In the genomic region with DNA sequence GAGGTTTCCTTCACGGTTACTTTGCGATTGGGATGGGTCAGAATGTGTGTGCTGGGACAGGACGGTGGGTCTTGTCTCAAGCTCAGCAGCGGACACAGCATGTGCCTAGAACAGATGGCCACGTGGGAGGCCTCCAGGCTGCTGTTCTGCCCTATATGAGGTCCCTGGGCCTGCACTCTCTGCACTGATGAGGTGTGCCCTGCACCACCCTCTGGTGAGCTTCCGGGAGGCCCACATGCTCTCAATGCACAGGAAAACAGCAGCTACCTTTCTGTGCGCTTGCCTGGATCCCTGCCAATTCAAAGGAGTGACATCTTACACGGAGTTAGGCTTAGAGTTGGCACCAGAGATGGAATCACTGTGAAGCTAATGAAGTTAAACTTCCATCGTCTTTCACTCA, we compare ENCODE assay signal across 16 cellular contexts. TPM values are rescaled to one million over a fixed set of nuclear protein-coding genes. Genes with fewer than 3 reads are reported as not detected.
DNase-seq lines count a peak whose midpoint lies in the region; ATAC-seq, FAIRE-seq and TF ChIP-seq lines count a peak whose summit lies in the region.
"Had no signal": no experiment of that assay in that cellular context is flagged by ENCODE, and none has a peak within 500 bp of the region (broad histone marks: within the 10 kb centered on the region; RNA-seq: fewer than 3 reads in every experiment).

No MANE protein-coding gene starts in this region.

- H3K36me3 ChIP-seq in bronchial epithelial cell (ENCODE audit: control insufficient read depth, insufficient read depth, low read length): no peaks in the 10 kb centered on the region
- peaks cover 0 to 12% of the 10 kb centered on the region in 2 donors for H3K36me3 ChIP-seq in prostate gland

- no peak for ATAC-seq in GM18868 (IDR thresholded peaks at IDR 0.05; ENCODE audit: unreplicated experiment)
- ATAC-seq: heart left ventricle, WTC11 had no signal

- intact Hi-C loops in prostate gland (cut with DNase I): no loop called here

- TF ChIP-seq CTCF in bronchial epithelial cell (IDR thresholded peaks at IDR 0.05; ENCODE audit: insufficient read depth, low read length, severe bottlenecking): no peak
- no peak for TF ChIP-seq CTCF in prostate gland (IDR thresholded peaks at IDR 0.05)

- WGBS in prostate gland: 58% methylated on average over 9 of the region's 9 CpGs

- peak overlapping the region; percentile 2 to 54 for H3K27ac ChIP-seq in prostate gland
- H3K27ac ChIP-seq: epithelial cell of prostate had no signal

- no peak for TF ChIP-seq POLR2A in prostate gland (IDR thresholded peaks at IDR 0.05)

- DNase-seq in NCI-H2029 (lab: John Stamatoyannopoulos, UW): peak; percentile 52
- no peak for DNase-seq in NCI-H2029 treated with DMSO at 0.1 percent for 48 hours (lab: John Stamatoyannopoulos, UW)
- DNase-seq in NCI-H2171 treated with DMSO at 0.1 percent for 48 hours (lab: John Stamatoyannopoulos, UW): peak; percentile 60
- DNase-seq in bronchial epithelial cell (ENCODE audit: low read depth): peak; percentile 23
- DNase-seq in prostate gland (ENCODE audit: low spot score): no peak
- DNase-seq in activated T-cell treated with anti-CD3 and anti-CD28 coated beads, Interleukin-2, amount 50 U/mL, for 48 hours: no peak
- no peak for DNase-seq in retina
- DNase-seq: activated gamma-delta T cell; anterior cingulate cortex; heart left ventricle; stimulated activated CD4-positive, alpha-beta T cell treated with anti-CD3 and anti-CD28 coated beads, Interleukin-15, amount 100 ng/mL, for 24 hours; stimulated activated naive CD4-positive, alpha-beta T cell treated with Interleukin-2 at 50 U/mL for 16 hours had no signal

- H3K4me1 ChIP-seq in prostate gland (replicated peaks): peaks cover 22% of the 10 kb centered on the region

- H3K9me3 ChIP-seq in prostate gland: no peaks in the 10 kb centered on the region
- H3K9me3 ChIP-seq: heart left ventricle had no signal

- H3K4me3 ChIP-seq in bronchial epithelial cell (ENCODE audit: low read depth, low read length): no peak overlapping the region
- H3K4me3 ChIP-seq in prostate gland: no peak overlapping the region
- H3K4me3 ChIP-seq: heart left ventricle had no signal

- H3K27me3 ChIP-seq in bronchial epithelial cell (ENCODE audit: control insufficient read depth, insufficient read depth, low read length) (no peaks in the 10 kb centered on the region), prostate gland (replicated peaks; ENCODE audit: insufficient read depth) (no peaks in the 10 kb centered on the region)
- H3K27me3 ChIP-seq: heart left ventricle had no signal

- no peak for FAIRE-seq in bronchial epithelial cell (lab: Jason Lieb, UNC)
- FAIRE-seq: colon had no signal

RNA-seq across cellular contexts. Expression of a gene that starts 59.8 kb away (rescaled TPM):
- total RNA-seq in bronchial epithelial cell (0.38 and 1.3 TPM in 2 replicates), prostate gland (10 to 100 TPM; 41.4 to 42.3 TPM)

Comparison
In these comparisons a context has a peak if more than half of its experiments do, and no peak if none do; other contexts are left out.
1. DNase-seq: peak in NCI-H2029 (single experiment), NCI-H2171 treated with DMSO at 0.1 percent for 48 hours (single experiment) and bronchial epithelial cell (single experiment); none in NCI-H2029 treated with DMSO at 0.1 percent for 48 hours (single experiment), prostate gland (single experiment), activated T-cell treated with anti-CD3 and anti-CD28 coated beads, Interleukin-2, amount 50 U/mL, for 48 hours (0 of 2) and retina (single experiment).
2. RNA of a gene that starts 59.8 kb away (total RNA-seq): 41.4 to 42.3 TPM in prostate gland; 0.38 to 1.3 TPM in bronchial epithelial cell; every median in the first group is over 10 times any median in the second.